In genomic region chr18:79318142-79318673, GRCh38 we compare ENCODE assay signal across 26 cellular contexts.
DNase-seq lines count a peak whose midpoint lies in the region; ATAC-seq, FAIRE-seq and TF ChIP-seq lines count a peak whose summit lies in the region.
"Had no signal": no experiment of that assay in that cellular context is flagged by ENCODE, and none has a peak within 500 bp of the region (broad histone marks: within the 10 kb centered on the region; RNA-seq: fewer than 3 reads in every experiment).

No MANE protein-coding gene starts in this region.

- H3K9me3 Mint-ChIP-seq in CD8-positive, alpha-beta T cell: peaks cover 14% of the 10 kb centered on the region
- peaks cover 10% of the 10 kb centered on the region for H3K9me3 Mint-ChIP-seq in activated CD8-positive, alpha-beta T cell treated with anti-CD3 and anti-CD28 coated beads for 36 hours
- H3K9me3 Mint-ChIP-seq in naive thymus-derived CD8-positive, alpha-beta T cell: peaks cover 2 to 28% (median 10%) of the 10 kb centered on the region in 9 donors

- intact Hi-C loops in CD8-positive, alpha-beta T cell (cut with DNase I, micrococcal nuclease): no loop called here
- intact Hi-C loops in activated CD8-positive, alpha-beta T cell treated with anti-CD3 and anti-CD28 coated beads for 36 hours (cut with micrococcal nuclease): no loop called here

- peaks cover 30% of the 10 kb centered on the region for H3K4me1 Mint-ChIP-seq in CD8-positive, alpha-beta T cell (ENCODE audit: low read depth)
- peaks cover 21% of the 10 kb centered on the region for H3K4me1 Mint-ChIP-seq in activated CD8-positive, alpha-beta T cell treated with anti-CD3 and anti-CD28 coated beads for 36 hours (ENCODE audit: low read depth)
- peaks cover 11 to 32% (median 28%) of the 10 kb centered on the region in 4 donors for H3K4me1 Mint-ChIP-seq in naive thymus-derived CD8-positive, alpha-beta T cell
- H3K4me1 Mint-ChIP-seq: activated B cell treated with CpG ODN at 0.5 μM for 24 hours, endodermal cell had no signal

- H3K27ac ChIP-seq in C4-2B: no peak overlapping the region
- H3K27ac ChIP-seq in CD8-positive, alpha-beta T cell (ENCODE audit: low read depth, low read length): no peak overlapping the region
- H3K27ac ChIP-seq: cardiac muscle cell, esophagus muscularis mucosa, foreskin keratinocyte, heart right ventricle, neutrophil, SJCRH30 had no signal

- H3K4me3 ChIP-seq in CD8-positive, alpha-beta T cell (ENCODE audit: low read depth, low read length): no peak overlapping the region
- H3K4me3 ChIP-seq: cardiac muscle cell, esophagus muscularis mucosa, HAP-1, heart right ventricle, K562, SJCRH30 had no signal

- H3K27me3 ChIP-seq in CD8-positive, alpha-beta T cell (ENCODE audit: insufficient read depth, low read length): no peaks in the 10 kb centered on the region
- H3K27me3 ChIP-seq: cardiac muscle cell, esophagus muscularis mucosa, foreskin keratinocyte, heart right ventricle, neutrophil, SJCRH30 had no signal

- ATAC-seq in CD8-positive, alpha-beta T cell: no peak
- peak; percentile 42 for ATAC-seq in activated CD8-positive, alpha-beta T cell treated with anti-CD3 and anti-CD28 coated beads for 36 hours
- ATAC-seq in naive thymus-derived CD8-positive, alpha-beta T cell: peak in 1 of 2 donors; percentile 45
- no peak for ATAC-seq in HG03342 (IDR thresholded peaks at IDR 0.05; ENCODE audit: unreplicated experiment)
- ATAC-seq: heart right ventricle, K562 had no signal

- H3K4me1 ChIP-seq in CD8-positive, alpha-beta T cell (ENCODE audit: insufficient read depth, low read length): peaks cover 12% of the 10 kb centered on the region
- H3K4me1 ChIP-seq: esophagus muscularis mucosa, foreskin keratinocyte, HAP-1, heart right ventricle, SJCRH30 had no signal

- H3K27me3 Mint-ChIP-seq in CD8-positive, alpha-beta T cell (ENCODE audit: low read depth): no peaks in the 10 kb centered on the region
- H3K27me3 Mint-ChIP-seq in activated CD8-positive, alpha-beta T cell treated with anti-CD3 and anti-CD28 coated beads for 36 hours: no peaks in the 10 kb centered on the region
- no peaks in the 10 kb centered on the region for H3K27me3 Mint-ChIP-seq in naive thymus-derived CD8-positive, alpha-beta T cell
- H3K27me3 Mint-ChIP-seq: activated B cell treated with CpG ODN at 0.5 μM for 24 hours, progenitor cell of endocrine pancreas had no signal

- TF ChIP-seq CTCF in C4-2B (conservative IDR thresholded peaks at IDR 0.05): 0 out of 2 replicates have a peak, but pooled peaks have one; percentile 2
- TF ChIP-seq CTCF in CD8-positive, alpha-beta T cell (IDR thresholded peaks at IDR 0.05): no peak
- no peak for TF ChIP-seq CTCF in activated CD8-positive, alpha-beta T cell treated with anti-CD3 and anti-CD28 coated beads for 36 hours (IDR thresholded peaks at IDR 0.05)

- no peak for FAIRE-seq in RCC 7860 (lab: Jason Lieb, UNC)
- FAIRE-seq: K562 had no signal

- CTCF ChIA-PET in CD8-positive, alpha-beta T cell (lab: Charles Lee): interaction anchor here (1.0 kb wide), 1 partner anchor 326 kb away, joined by 3 read pairs; no protein-coding TSS in a partner anchor
- CTCF ChIA-PET in activated CD8-positive, alpha-beta T cell treated with anti-CD3 and anti-CD28 coated beads for 36 hours (lab: Charles Lee): no interaction called here

- peak overlapping the region; percentile 23 for H3K4me3 Mint-ChIP-seq in CD8-positive, alpha-beta T cell
- H3K4me3 Mint-ChIP-seq in activated CD8-positive, alpha-beta T cell treated with anti-CD3 and anti-CD28 coated beads for 36 hours: no peak overlapping the region
- H3K4me3 Mint-ChIP-seq in naive thymus-derived CD8-positive, alpha-beta T cell: peak overlapping the region in 5 of 10 donors; percentile 16 to 58 (median 36)
- H3K4me3 Mint-ChIP-seq: activated B cell treated with CpG ODN at 0.5 μM for 24 hours, endodermal cell had no signal

- POLR2A ChIA-PET in CD8-positive, alpha-beta T cell (lab: Charles Lee): no interaction called here
- POLR2A ChIA-PET in activated CD8-positive, alpha-beta T cell treated with anti-CD3 and anti-CD28 coated beads for 36 hours (lab: Charles Lee): no interaction called here
- POLR2A ChIA-PET in naive thymus-derived CD8-positive, alpha-beta T cell (lab: Charles Lee): no interaction called here

- no peaks in the 10 kb centered on the region for H3K36me3 ChIP-seq in CD8-positive, alpha-beta T cell (ENCODE audit: insufficient read depth, low read length)
- H3K36me3 ChIP-seq: cardiac muscle cell, HAP-1, neutrophil, SJCRH30 had no signal

- peaks cover 75% of the 10 kb centered on the region for H3K36me3 Mint-ChIP-seq in CD8-positive, alpha-beta T cell
- H3K36me3 Mint-ChIP-seq in activated CD8-positive, alpha-beta T cell treated with anti-CD3 and anti-CD28 coated beads for 36 hours (ENCODE audit: low read depth): peaks cover 45% of the 10 kb centered on the region
- H3K36me3 Mint-ChIP-seq in naive thymus-derived CD8-positive, alpha-beta T cell: peaks cover 30 to 63% (median 47%) of the 10 kb centered on the region in 3 donors

- H3K9me3 ChIP-seq in CD8-positive, alpha-beta T cell (ENCODE audit: low read length): no peaks in the 10 kb centered on the region
- H3K9me3 ChIP-seq: esophagus muscularis mucosa, HAP-1, neutrophil, SJCRH30 had no signal

- DNase-seq in CD8-positive, alpha-beta T cell: no peak
- peak; percentile 31 for DNase-seq in activated CD8-positive, alpha-beta T cell treated with anti-CD3 and anti-CD28 coated beads for 36 hours
- DNase-seq in naive thymus-derived CD8-positive, alpha-beta T cell: peak in 1 of 10 donors; percentile 5
- DNase-seq in NCI-H1092 (lab: John Stamatoyannopoulos, UW) (no peak), RCC 7860 (ENCODE audit: low spot score) (no peak)
- DNase-seq: activated B cell treated with CpG ODN at 0.5 μM for 24 hours; activated CD4-positive, alpha-beta T cell treated with anti-CD3 and anti-CD28 coated beads, Interleukin-2, amount 50 U/mL, for 4 hours; anterior cingulate cortex; cortex of kidney; endodermal cell; foreskin keratinocyte; heart right ventricle; NCI-H1105 treated with DMSO at 0.1 percent for 48 hours; NCI-H2029; NCI-H526; SJCRH30; stimulated activated CD4-positive, alpha-beta T cell treated with anti-CD3 and anti-CD28 coated beads, Interleukin-15, amount 100 ng/mL, for 24 hours; stimulated activated naive CD4-positive, alpha-beta T cell had no signal

- H3K27ac Mint-ChIP-seq in CD8-positive, alpha-beta T cell: peak overlapping the region; percentile 75
- H3K27ac Mint-ChIP-seq in activated CD8-positive, alpha-beta T cell treated with anti-CD3 and anti-CD28 coated beads for 36 hours: peak overlapping the region; percentile 67
- peak overlapping the region; percentile 55 to 92 (median 74) for H3K27ac Mint-ChIP-seq in naive thymus-derived CD8-positive, alpha-beta T cell
- H3K27ac Mint-ChIP-seq: activated B cell treated with CpG ODN at 0.5 μM for 24 hours, endodermal cell, progenitor cell of endocrine pancreas had no signal
